Comparison of ENCODE assay signal across 8 cellular contexts in the genomic region with DNA sequence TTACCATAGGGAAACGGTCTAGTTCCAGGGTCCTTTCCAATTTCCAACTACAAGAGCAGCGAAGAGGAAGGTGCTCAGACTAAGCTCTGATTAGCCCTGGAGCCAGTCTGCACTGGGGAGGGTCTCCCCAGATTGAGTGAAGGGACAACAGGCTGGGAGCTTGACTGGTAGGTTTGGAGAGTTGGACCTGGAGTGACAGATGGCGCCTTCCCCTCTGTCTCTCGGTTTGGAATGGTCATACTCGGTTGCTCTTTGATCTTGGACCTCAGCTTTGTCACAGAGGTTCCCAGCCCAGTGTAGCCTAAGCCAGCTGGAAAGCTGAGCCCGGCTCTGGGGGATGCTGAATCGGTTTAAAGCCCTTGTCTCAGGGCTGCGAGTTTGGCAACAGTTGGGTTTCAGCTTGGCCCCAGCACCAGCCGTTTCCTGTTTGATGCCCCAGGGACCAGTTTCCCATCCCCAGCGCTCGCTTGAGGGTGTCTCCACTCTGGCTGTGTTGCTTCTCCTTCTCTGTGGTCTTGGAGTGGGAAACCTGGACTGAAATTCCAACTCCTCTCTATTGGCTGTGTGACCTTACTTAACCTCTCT. TPM values are rescaled to one million over a fixed set of nuclear protein-coding genes. Genes with fewer than 3 reads are reported as not detected.
DNase-seq lines count a peak whose midpoint lies in the region; ATAC-seq and TF ChIP-seq lines count a peak whose summit lies in the region.

No MANE protein-coding gene starts in this region.

- peak overlapping the region; percentile 81 for H3K4me3 Mint-ChIP-seq in activated CD4-positive, alpha-beta memory T cell treated with anti-CD3 and anti-CD28 coated beads, Interleukin-2, amount 10 ng/mL, durations not matched to agents 7 days and 5 days

- peak; percentile 30 for DNase-seq in DMS153 (lab: John Stamatoyannopoulos, UW)
- DNase-seq in KBM-7: peak; percentile 47
- peak; percentile 19 for DNase-seq in activated CD4-positive, alpha-beta memory T cell treated with anti-CD3 and anti-CD28 coated beads, Interleukin-2, amount 10 ng/mL, durations not matched to agents 7 days and 5 days
- peak; percentile 52 for DNase-seq in fibroblast of villous mesenchyme (ENCODE audit: low read depth)

- POLR2A ChIA-PET in activated CD4-positive, alpha-beta memory T cell treated with anti-CD3 and anti-CD28 coated beads, Interleukin-2, amount 10 ng/mL, durations not matched to agents 7 days and 5 days (lab: Charles Lee): interaction anchor here (0.7 to 4.0 kb wide), 7 partner anchors 12 to 816 kb away, joined by 3 to 25 read pairs (median 4); a partner anchor contains a TSS

- no peaks in the 10 kb centered on the region for H3K9me3 Mint-ChIP-seq in activated CD4-positive, alpha-beta memory T cell treated with anti-CD3 and anti-CD28 coated beads, Interleukin-2, amount 10 ng/mL, durations not matched to agents 7 days and 5 days

- no peak for ATAC-seq in HG03354 (IDR thresholded peaks at IDR 0.05; ENCODE audit: poor library complexity, severe bottlenecking, unreplicated experiment)
- no peak for ATAC-seq in GM18502 (IDR thresholded peaks at IDR 0.05; ENCODE audit: poor library complexity, unreplicated experiment)
- ATAC-seq in HG03095 (IDR thresholded peaks at IDR 0.05; ENCODE audit: unreplicated experiment): no peak

- H3K36me3 Mint-ChIP-seq in activated CD4-positive, alpha-beta memory T cell treated with anti-CD3 and anti-CD28 coated beads, Interleukin-2, amount 10 ng/mL, durations not matched to agents 7 days and 5 days (ENCODE audit: low read depth): peaks cover 3% of the 10 kb centered on the region

- H2AFZ ChIP-seq in neuron (ENCODE audit: low read depth, low read length): no peak overlapping the region

- H3K4me1 Mint-ChIP-seq in activated CD4-positive, alpha-beta memory T cell treated with anti-CD3 and anti-CD28 coated beads, Interleukin-2, amount 10 ng/mL, durations not matched to agents 7 days and 5 days: peaks cover 34% of the 10 kb centered on the region

- H3K9me3 ChIP-seq in neuron (ENCODE audit: low read length): no peaks in the 10 kb centered on the region

- CTCF ChIA-PET in activated CD4-positive, alpha-beta memory T cell treated with anti-CD3 and anti-CD28 coated beads, Interleukin-2, amount 10 ng/mL, durations not matched to agents 7 days and 5 days (lab: Charles Lee): interaction anchor here (0.9 to 2.0 kb wide), 3 partner anchors 17 to 85 kb away, joined by 3 to 15 read pairs (median 3); a partner anchor contains a TSS

- peaks cover 29% of the 10 kb centered on the region for H3K4me1 ChIP-seq in neuron (ENCODE audit: insufficient read depth, low read length)

- no peak for TF ChIP-seq CTCF in fibroblast of villous mesenchyme (IDR thresholded peaks at IDR 0.05; ENCODE audit: insufficient read depth, low read depth, low read length)

- H3K4me3 ChIP-seq in fibroblast of villous mesenchyme (ENCODE audit: low read depth, low read length): peak overlapping the region; percentile 85
- peak overlapping the region; percentile 80 for H3K4me3 ChIP-seq in neuron (ENCODE audit: low read length)

- H3K27me3 ChIP-seq in neuron (ENCODE audit: insufficient read depth, low read length): no peaks in the 10 kb centered on the region

- H3K36me3 ChIP-seq in neuron (ENCODE audit: insufficient read depth, low read length): no peaks in the 10 kb centered on the region

- in situ Hi-C loops in KBM-7 (cut with MboI; ENCODE audit: low pct_unique_long_range_greater_than_20kb, low sequenced_read_pairs): no loop called here

- peak overlapping the region; percentile 66 for H3K27ac Mint-ChIP-seq in activated CD4-positive, alpha-beta memory T cell treated with anti-CD3 and anti-CD28 coated beads, Interleukin-2, amount 10 ng/mL, durations not matched to agents 7 days and 5 days

- no peaks in the 10 kb centered on the region for H3K27me3 Mint-ChIP-seq in activated CD4-positive, alpha-beta memory T cell treated with anti-CD3 and anti-CD28 coated beads, Interleukin-2, amount 10 ng/mL, durations not matched to agents 7 days and 5 days

RNA-seq across cellular contexts. Expression of a gene that starts 53.1 kb away (rescaled TPM):
- 10 to 100 TPM; 14.1 to 18.2 TPM for total RNA-seq in activated CD4-positive, alpha-beta memory T cell treated with anti-CD3 and anti-CD28 coated beads, Interleukin-2, amount 10 ng/mL, durations not matched to agents 7 days and 5 days
- 8.1 and 22.0 TPM in 2 replicates for total RNA-seq in fibroblast of villous mesenchyme
